Comparison of ENCODE assay signal across 1 cellular context in genomic region chr1:18812540-18812939, GRCh38.
TF ChIP-seq lines count a peak whose summit lies in the region.

No MANE protein-coding gene starts in this region.

TF ChIP-seq in HEK293, 187 proteins besides CTCF, POLR2A, EP300 and RAD21 (continued from another document):
- TF ChIP-seq ZSCAN5A (tag by site-specific recombination; IDR thresholded peaks at IDR 0.05) = no peak
